Comparison of ENCODE assay signal across 18 cellular contexts in genomic region chr14:33918256-33918655, GRCh38. TPM values are rescaled to one million over a fixed set of nuclear protein-coding genes. Genes with fewer than 3 reads are reported as not detected.
DNase-seq lines count a peak whose midpoint lies in the region; ATAC-seq, FAIRE-seq and TF ChIP-seq lines count a peak whose summit lies in the region.
"Had no signal": no experiment of that assay in that cellular context is flagged by ENCODE, and none has a peak within 500 bp of the region (broad histone marks: within the 10 kb centered on the region; RNA-seq: fewer than 3 reads in every experiment).

No MANE protein-coding gene starts in this region.

- no peak for TF ChIP-seq CTCF in bronchial epithelial cell (IDR thresholded peaks at IDR 0.05; ENCODE audit: insufficient read depth, low read length, severe bottlenecking)
- no peak for TF ChIP-seq CTCF in thoracic aorta (IDR thresholded peaks at IDR 0.05)
- no peak for TF ChIP-seq CTCF in GM10266 (IDR thresholded peaks at IDR 0.05; ENCODE audit: control insufficient read depth, insufficient read depth, low read depth, missing control alignments)
- no peak for TF ChIP-seq CTCF in suprapubic skin (IDR thresholded peaks at IDR 0.05)
- no peak for TF ChIP-seq CTCF in right atrium auricular region (IDR thresholded peaks at IDR 0.05)

- no peak overlapping the region for H3K4me3 ChIP-seq in bronchial epithelial cell (ENCODE audit: low read depth, low read length)
- H3K4me3 ChIP-seq in thoracic aorta: no peak overlapping the region
- no peak overlapping the region for H3K4me3 ChIP-seq in suprapubic skin
- no peak overlapping the region for H3K4me3 ChIP-seq in right atrium auricular region
- H3K4me3 ChIP-seq: BLaER1 treated with 17β-estradiol and CSF1 and Interleukin-3, amounts not matched to agents 10 nM and 100 nM; GM12878; GM23338 had no signal

- no peaks in the 10 kb centered on the region for H3K36me3 ChIP-seq in bronchial epithelial cell (ENCODE audit: control insufficient read depth, insufficient read depth, low read length)
- H3K36me3 ChIP-seq in thoracic aorta: no peaks in the 10 kb centered on the region
- H3K36me3 ChIP-seq in suprapubic skin: peaks cover 4% of the 10 kb centered on the region
- peaks cover 6% of the 10 kb centered on the region for H3K36me3 ChIP-seq in right atrium auricular region
- H3K36me3 ChIP-seq: BLaER1 treated with 17β-estradiol and CSF1 and Interleukin-3, amounts not matched to agents 10 nM and 100 nM had no signal

- peaks cover 3 to 43% of the 10 kb centered on the region in 2 donors for H3K4me1 ChIP-seq in thoracic aorta (ENCODE audit: control insufficient read depth in 1 of 2, low read depth in 2 of 2)
- H3K4me1 ChIP-seq in suprapubic skin: peaks cover 20% of the 10 kb centered on the region
- H3K4me1 ChIP-seq in right atrium auricular region: peaks cover 0 to 21% of the 10 kb centered on the region in 2 donors

- H3K9me3 ChIP-seq in thoracic aorta (no peaks in the 10 kb centered on the region), suprapubic skin (no peaks in the 10 kb centered on the region), right atrium auricular region (no peaks in the 10 kb centered on the region)
- H3K9me3 ChIP-seq: BLaER1 treated with 17β-estradiol and CSF1 and Interleukin-3, amounts not matched to agents 10 nM and 100 nM had no signal

- no peak for TF ChIP-seq EP300 in suprapubic skin (IDR thresholded peaks at IDR 0.05)

- DNase-seq in SKM-1 treated with dmso at 0.1 percent for 144 hours (lab: John Stamatoyannopoulos, UW; ENCODE audit: unreplicated experiment): peak; percentile 17
- no peak for DNase-seq in SKM-1 (lab: John Stamatoyannopoulos, UW; ENCODE audit: unreplicated experiment)
- DNase-seq in MV-4-11 (lab: John Stamatoyannopoulos, UW): peak; percentile 34
- DNase-seq in bronchial epithelial cell (ENCODE audit: low read depth): no peak
- no peak for DNase-seq in thoracic aorta (ENCODE audit: low spot score)
- no peak for DNase-seq in GM10266 (ENCODE audit: extremely low spot score)
- no peak for DNase-seq in suprapubic skin (ENCODE audit: low spot score in 2 of 2)
- no peak for DNase-seq in right atrium auricular region (ENCODE audit: low spot score)
- DNase-seq: 8988T; ACHN; Calu3; CD4-positive, CD25-positive, alpha-beta regulatory T cell; DMS 273 treated with DMSO at 0.1 percent for 48 hours; H7 had no signal

- ATAC-seq in thoracic aorta (ENCODE audit: insufficient number of reproducible peaks, low FRiP score, low read depth): no peak
- ATAC-seq: GM12878 had no signal

- TF ChIP-seq POLR2A in suprapubic skin (IDR thresholded peaks at IDR 0.05): no peak

- 89% methylated on average over 3 of the region's 3 CpGs for WGBS in suprapubic skin

- no peaks in the 10 kb centered on the region for H3K27me3 ChIP-seq in bronchial epithelial cell (ENCODE audit: control insufficient read depth, insufficient read depth, low read length)
- no peaks in the 10 kb centered on the region for H3K27me3 ChIP-seq in thoracic aorta (replicated peaks; ENCODE audit: insufficient read depth)
- no peaks in the 10 kb centered on the region for H3K27me3 ChIP-seq in suprapubic skin
- H3K27me3 ChIP-seq in right atrium auricular region: no peaks in the 10 kb centered on the region
- H3K27me3 ChIP-seq: BLaER1 treated with 17β-estradiol and CSF1 and Interleukin-3, amounts not matched to agents 10 nM and 100 nM had no signal

- peak; percentile 36 for FAIRE-seq in bronchial epithelial cell (lab: Jason Lieb, UNC)
- FAIRE-seq: GM12878, GM18507 had no signal

- H3K27ac ChIP-seq in thoracic aorta (peak overlapping the region; percentile 18 to 40), suprapubic skin (no peak overlapping the region), right atrium auricular region (no peak overlapping the region)
- H3K27ac ChIP-seq: BLaER1 treated with 17β-estradiol and CSF1 and Interleukin-3, amounts not matched to agents 10 nM and 100 nM had no signal

RNA-seq across cellular contexts. Expression of gene EGLN3, which starts 32.6 kb away (rescaled TPM):
- total RNA-seq in bronchial epithelial cell (48.7 and 91.7 TPM in 2 replicates), thoracic aorta (10 to 100 TPM; 10.8 to 11.4 TPM), suprapubic skin (100 to 1,000 TPM in 1 of 4 donors, 10 to 100 TPM in 3; 37.8 to 203 (median 73.2) TPM), right atrium auricular region (100 to 1,000 TPM in 1 of 2 donors, 10 to 100 TPM in 1; 35.5 to 122 TPM)

Comparison
In these comparisons a context has a peak if more than half of its experiments do, and no peak if none do; other contexts are left out.
1. DNase-seq: peak in SKM-1 treated with dmso at 0.1 percent for 144 hours (single experiment) and MV-4-11 (single experiment); none in SKM-1 (single experiment), bronchial epithelial cell (single experiment), thoracic aorta (single experiment), GM10266 (single experiment), suprapubic skin (0 of 2) and right atrium auricular region (single experiment).
2. H3K27ac ChIP-seq: peak in thoracic aorta (2 of 2); none in suprapubic skin (single experiment) and right atrium auricular region (0 of 2).